Comparison of ENCODE assay signal across 1 cellular context in genomic region chr22:19110064-19110458, GRCh38.
TF ChIP-seq lines count a peak whose summit lies in the region.

No MANE protein-coding gene starts in this region.

TF ChIP-seq in K562, 482 proteins besides CTCF, POLR2A, EP300 and RAD21 (continued from another document and continues in another):
- no peak for TF ChIP-seq POLR2AphosphoS5 (IDR thresholded peaks at IDR 0.05; ENCODE audit: control insufficient read depth, insufficient read depth, low read depth, low read length)
- TF ChIP-seq RAD51 (IDR thresholded peaks at IDR 0.05; ENCODE audit: borderline replicate concordance, low read depth) = no peak
- TF ChIP-seq, protein P1, sequence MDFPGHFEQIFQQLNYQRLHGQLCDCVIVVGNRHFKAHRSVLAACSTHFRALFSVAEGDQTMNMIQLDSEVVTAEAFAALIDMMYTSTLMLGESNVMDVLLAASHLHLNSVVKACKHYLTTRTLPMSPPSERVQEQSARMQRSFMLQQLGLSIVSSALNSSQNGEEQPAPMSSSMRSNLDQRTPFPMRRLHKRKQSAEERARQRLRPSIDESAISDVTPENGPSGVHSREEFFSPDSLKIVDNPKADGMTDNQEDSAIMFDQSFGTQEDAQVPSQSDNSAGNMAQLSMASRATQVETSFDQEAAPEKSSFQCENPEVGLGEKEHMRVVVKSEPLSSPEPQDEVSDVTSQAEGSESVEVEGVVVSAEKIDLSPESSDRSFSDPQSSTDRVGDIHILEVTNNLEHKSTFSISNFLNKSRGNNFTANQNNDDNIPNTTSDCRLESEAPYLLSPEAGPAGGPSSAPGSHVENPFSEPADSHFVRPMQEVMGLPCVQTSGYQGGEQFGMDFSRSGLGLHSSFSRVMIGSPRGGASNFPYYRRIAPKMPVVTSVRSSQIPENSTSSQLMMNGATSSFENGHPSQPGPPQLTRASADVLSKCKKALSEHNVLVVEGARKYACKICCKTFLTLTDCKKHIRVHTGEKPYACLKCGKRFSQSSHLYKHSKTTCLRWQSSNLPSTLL (IDR thresholded peaks at IDR 0.05) = no peak
- TF ChIP-seq FOXA1 (IDR thresholded peaks at IDR 0.05; ENCODE audit: borderline replicate concordance) = no peak
- TF ChIP-seq TFE3 (CRISPR knock-in tag; IDR thresholded peaks at IDR 0.05) = no peak
- TF ChIP-seq SAP30 (IDR thresholded peaks at IDR 0.05; ENCODE audit: borderline replicate concordance, insufficient read depth, low read depth, low read length, poor library complexity, severe bottlenecking) = peak; percentile 7
- TF ChIP-seq KLF16 (IDR thresholded peaks at IDR 0.05) = no peak
- TF ChIP-seq ZNF79 (CRISPR knock-in tag; IDR thresholded peaks at IDR 0.05; ENCODE audit: low read depth) = no peak
- TF ChIP-seq ZNF830 (CRISPR knock-in tag; IDR thresholded peaks at IDR 0.05) = no peak
- TF ChIP-seq DLX4 (CRISPR knock-in tag; IDR thresholded peaks at IDR 0.05) = no peak
- TF ChIP-seq, protein P2, sequence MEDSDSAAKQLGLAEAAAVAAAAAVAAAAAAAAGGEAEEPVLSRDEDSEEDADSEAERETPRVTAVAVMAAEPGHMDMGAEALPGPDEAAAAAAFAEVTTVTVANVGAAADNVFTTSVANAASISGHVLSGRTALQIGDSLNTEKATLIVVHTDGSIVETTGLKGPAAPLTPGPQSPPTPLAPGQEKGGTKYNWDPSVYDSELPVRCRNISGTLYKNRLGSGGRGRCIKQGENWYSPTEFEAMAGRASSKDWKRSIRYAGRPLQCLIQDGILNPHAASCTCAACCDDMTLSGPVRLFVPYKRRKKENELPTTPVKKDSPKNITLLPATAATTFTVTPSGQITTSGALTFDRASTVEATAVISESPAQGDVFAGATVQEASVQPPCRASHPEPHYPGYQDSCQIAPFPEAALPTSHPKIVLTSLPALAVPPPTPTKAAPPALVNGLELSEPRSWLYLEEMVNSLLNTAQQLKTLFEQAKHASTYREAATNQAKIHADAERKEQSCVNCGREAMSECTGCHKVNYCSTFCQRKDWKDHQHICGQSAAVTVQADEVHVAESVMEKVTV (CRISPR knock-in tag; IDR thresholded peaks at IDR 0.05) = no peak
- no peak; the same call in 1 of the 2 replicates for TF ChIP-seq ZBTB7A (IDR thresholded peaks at IDR 0.05; ENCODE audit: borderline replicate concordance, control insufficient read depth, low read depth, low read length)
- TF ChIP-seq, protein P3, sequence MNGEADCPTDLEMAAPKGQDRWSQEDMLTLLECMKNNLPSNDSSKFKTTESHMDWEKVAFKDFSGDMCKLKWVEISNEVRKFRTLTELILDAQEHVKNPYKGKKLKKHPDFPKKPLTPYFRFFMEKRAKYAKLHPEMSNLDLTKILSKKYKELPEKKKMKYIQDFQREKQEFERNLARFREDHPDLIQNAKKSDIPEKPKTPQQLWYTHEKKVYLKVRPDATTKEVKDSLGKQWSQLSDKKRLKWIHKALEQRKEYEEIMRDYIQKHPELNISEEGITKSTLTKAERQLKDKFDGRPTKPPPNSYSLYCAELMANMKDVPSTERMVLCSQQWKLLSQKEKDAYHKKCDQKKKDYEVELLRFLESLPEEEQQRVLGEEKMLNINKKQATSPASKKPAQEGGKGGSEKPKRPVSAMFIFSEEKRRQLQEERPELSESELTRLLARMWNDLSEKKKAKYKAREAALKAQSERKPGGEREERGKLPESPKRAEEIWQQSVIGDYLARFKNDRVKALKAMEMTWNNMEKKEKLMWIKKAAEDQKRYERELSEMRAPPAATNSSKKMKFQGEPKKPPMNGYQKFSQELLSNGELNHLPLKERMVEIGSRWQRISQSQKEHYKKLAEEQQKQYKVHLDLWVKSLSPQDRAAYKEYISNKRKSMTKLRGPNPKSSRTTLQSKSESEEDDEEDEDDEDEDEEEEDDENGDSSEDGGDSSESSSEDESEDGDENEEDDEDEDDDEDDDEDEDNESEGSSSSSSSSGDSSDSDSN (IDR thresholded peaks at IDR 0.05; ENCODE audit: borderline replicate concordance in 1 of 2, low read depth in 2 of 2, low read length in 2 of 2) = no peak; a peak in 1 of 4 replicates
- TF ChIP-seq EP400 (IDR thresholded peaks at IDR 0.05) = no peak
- TF ChIP-seq CREB3L1 (IDR thresholded peaks at IDR 0.05; ENCODE audit: borderline replicate concordance, low read depth) = no peak
- no peak for TF ChIP-seq ZNF766 (CRISPR knock-in tag; conservative IDR thresholded peaks at IDR 0.05)
- no peak for TF ChIP-seq ZNF133 (CRISPR knock-in tag; IDR thresholded peaks at IDR 0.05)
- peak; percentile 12 for TF ChIP-seq HMGN3 (IDR thresholded peaks at IDR 0.05; ENCODE audit: borderline replicate concordance, extremely low read depth, insufficient read length, low read depth, low read length)
- no peak for TF ChIP-seq ZBTB26 (CRISPR knock-in tag; IDR thresholded peaks at IDR 0.05)
- TF ChIP-seq SREBF2 (CRISPR knock-in tag; IDR thresholded peaks at IDR 0.05) = no peak
- TF ChIP-seq FOSL1 (tag; conservative IDR thresholded peaks at IDR 0.05) = no peak
- no peak for TF ChIP-seq PHF20 (IDR thresholded peaks at IDR 0.05; ENCODE audit: partially characterized antibody)
- no peak for TF ChIP-seq ZMIZ1 (IDR thresholded peaks at IDR 0.05; ENCODE audit: low read depth in 2 of 2, low read length in 2 of 2)
- TF ChIP-seq MECOM (CRISPR knock-in tag; IDR thresholded peaks at IDR 0.05) = no peak
- TF ChIP-seq, protein P4, sequence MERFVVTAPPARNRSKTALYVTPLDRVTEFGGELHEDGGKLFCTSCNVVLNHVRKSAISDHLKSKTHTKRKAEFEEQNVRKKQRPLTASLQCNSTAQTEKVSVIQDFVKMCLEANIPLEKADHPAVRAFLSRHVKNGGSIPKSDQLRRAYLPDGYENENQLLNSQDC (CRISPR knock-in tag; IDR thresholded peaks at IDR 0.05) = peak; percentile 70; the same call in 1 of the 2 replicates
- no peak for TF ChIP-seq ZSCAN32 (CRISPR knock-in tag; IDR thresholded peaks at IDR 0.05)
- peak; percentile 89 for TF ChIP-seq FOXK1 (CRISPR knock-in tag; IDR thresholded peaks at IDR 0.05; ENCODE audit: borderline replicate concordance)
- TF ChIP-seq HLTF (IDR thresholded peaks at IDR 0.05) = no peak
- TF ChIP-seq RFX5 (IDR thresholded peaks at IDR 0.05; ENCODE audit: low read depth, low read length) = no peak
- TF ChIP-seq KLF13 (tag; IDR thresholded peaks at IDR 0.05; ENCODE audit: borderline replicate concordance, low read depth) = peak; percentile 13; the same call in 1 of the 2 replicates
- 0 out of 2 replicates have a peak, but pooled peaks have one; percentile 18 for TF ChIP-seq ZFP91 (CRISPR knock-in tag; IDR thresholded peaks at IDR 0.05)
- no peak for TF ChIP-seq ZNF217 (CRISPR knock-in tag; IDR thresholded peaks at IDR 0.05)
- TF ChIP-seq SNIP1 (IDR thresholded peaks at IDR 0.05; ENCODE audit: low read depth) = no peak
- no peak for TF ChIP-seq TCFL5 (CRISPR knock-in tag; conservative IDR thresholded peaks at IDR 0.05)
- TF ChIP-seq ZNF282 (CRISPR knock-in tag; IDR thresholded peaks at IDR 0.05) = no peak
- TF ChIP-seq SETDB1 (IDR thresholded peaks at IDR 0.05; ENCODE audit: low read length) = no peak
- no peak for TF ChIP-seq ATF7 (IDR thresholded peaks at IDR 0.05)
- no peak for TF ChIP-seq CREB1 (IDR thresholded peaks at IDR 0.05)
- no peak for TF ChIP-seq CREB1 (CRISPR knock-in tag; IDR thresholded peaks at IDR 0.05)
- TF ChIP-seq, protein P5, sequence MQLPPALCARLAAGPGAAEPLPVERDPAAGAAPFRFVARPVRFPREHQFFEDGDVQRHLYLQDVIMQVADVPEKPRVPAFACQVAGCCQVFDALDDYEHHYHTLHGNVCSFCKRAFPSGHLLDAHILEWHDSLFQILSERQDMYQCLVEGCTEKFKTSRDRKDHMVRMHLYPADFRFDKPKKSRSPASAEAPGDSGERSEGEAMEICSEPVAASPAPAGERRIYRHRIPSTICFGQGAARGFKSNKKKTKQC (CRISPR knock-in tag; IDR thresholded peaks at IDR 0.05) = no peak
- no peak for TF ChIP-seq E2F1 (CRISPR knock-in tag; IDR thresholded peaks at IDR 0.05)
- 0 out of 2 replicates have a peak, but pooled peaks have one; percentile 20 for TF ChIP-seq GABPB2 (CRISPR knock-in tag; conservative IDR thresholded peaks at IDR 0.05)
- no peak for TF ChIP-seq ZNF3 (CRISPR knock-in tag; IDR thresholded peaks at IDR 0.05)
- TF ChIP-seq ELF1 (tag; IDR thresholded peaks at IDR 0.05) = no peak
- TF ChIP-seq E2F5 (CRISPR knock-in tag; IDR thresholded peaks at IDR 0.05) = no peak
- TF ChIP-seq TEAD1 (CRISPR knock-in tag; IDR thresholded peaks at IDR 0.05) = no peak
